28 cellular contexts compared by ENCODE assay signal in the genomic region with DNA sequence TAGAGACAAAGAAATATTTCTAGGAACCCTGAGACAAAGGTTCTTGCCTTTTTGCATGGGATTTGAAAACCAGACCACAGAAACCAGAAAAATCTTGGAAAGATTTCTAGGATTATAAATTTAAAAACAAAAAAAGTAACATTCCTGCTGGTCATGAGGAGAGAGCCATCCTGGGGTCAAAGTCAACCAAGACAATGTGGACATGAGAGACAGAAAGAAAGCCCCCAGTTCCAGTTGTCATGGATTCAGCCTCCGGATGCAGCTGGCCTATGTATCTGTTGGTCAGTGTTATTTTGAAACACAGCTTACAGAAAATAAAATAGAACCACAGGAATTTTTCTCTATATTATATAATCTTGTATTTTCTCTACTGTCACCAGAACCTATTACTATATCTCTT.
"Had no signal": no experiment of that assay in that cellular context is flagged by ENCODE, and none has a peak within 500 bp of the region (broad histone marks: within the 10 kb centered on the region; RNA-seq: fewer than 3 reads in every experiment).

No MANE protein-coding gene starts in this region.

- DNase-seq: activated CD4-positive, alpha-beta T cell treated with anti-CD3 and anti-CD28 coated beads, Interleukin-2, amount 10 ng/mL, durations not matched to agents 24 days and 14 days; activated CD4-positive, alpha-beta T cell treated with anti-CD3 and anti-CD28 coated beads, Interleukin-2, amount 50 U/mL, for 4 hours; activated CD4-positive, CD25-positive, alpha-beta regulatory T cell; activated CD8-positive, alpha-beta T cell treated with anti-CD3 and anti-CD28 coated beads for 36 hours; activated effector memory CD4-positive, alpha-beta T cell treated with anti-CD3 and anti-CD28 coated beads, Interleukin-2, amount 50 U/mL, for 16 hours; activated naive CD4-positive, alpha-beta T cell; activated naive CD4-positive, alpha-beta T cell treated with anti-CD3 and anti-CD28 coated beads, Interleukin-2, amount 50 U/mL, for 16 hours; activated naive CD8-positive, alpha-beta T cell treated with anti-CD3 and anti-CD28 coated beads for 36 hours; activated T-cell treated with anti-CD3 and anti-CD28 coated beads, Interleukin-2, amount 50 U/mL, for 1 hour; activated T-cell treated with anti-CD3 and anti-CD28 coated beads, Interleukin-2, amount 50 U/mL, for 72 hours; amniotic stem cell; aorta; brain microvascular endothelial cell; central memory CD4-positive, alpha-beta T cell; NCI-H1105 treated with DMSO at 0.1 percent for 48 hours; NCI-H1436; NCI-H1694; NCI-H1930; NCI-H2081 treated with DMSO at 0.1 percent for 48 hours; NCI-H226; NCI-H446 treated with DMSO at 0.1 percent for 48 hours; NCI-H524; SHP77; SJCRH30; T1000; WERI-Rb-1 had no signal

- H3K27ac ChIP-seq: brain microvascular endothelial cell, KMS-11, SJCRH30, SK-N-MC, WERI-Rb-1 had no signal

- H3K4me1 ChIP-seq: SJCRH30 had no signal

- H3K4me3 ChIP-seq: SJCRH30, SK-N-MC had no signal

- H3K27me3 ChIP-seq: brain microvascular endothelial cell, SJCRH30 had no signal

- H3K9me3 ChIP-seq: SJCRH30 had no signal

- H3K36me3 ChIP-seq: brain microvascular endothelial cell, SJCRH30, WERI-Rb-1 had no signal

- H3K9ac ChIP-seq: KMS-11 had no signal

- H3K4me2 ChIP-seq: KMS-11 had no signal
